1 cellular context compared by ENCODE assay signal in the genomic region with DNA sequence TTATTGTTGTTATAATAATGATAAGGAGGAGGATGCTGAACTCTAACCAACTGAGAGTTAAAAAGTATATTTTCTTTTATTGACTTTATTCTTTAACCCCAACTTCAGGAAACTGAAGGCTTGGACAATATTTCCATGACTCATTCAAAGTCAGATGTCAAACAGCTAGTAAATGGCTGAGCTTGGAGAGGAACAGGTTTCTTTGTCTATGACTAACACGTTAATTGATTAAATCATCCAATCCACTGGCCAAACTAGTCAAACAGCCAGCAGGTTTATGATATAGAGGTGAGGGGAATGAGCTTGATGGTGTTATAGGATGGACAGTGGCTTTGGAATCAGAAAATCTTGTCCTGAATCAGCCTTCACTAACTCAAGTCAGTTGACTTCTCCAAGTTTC.
TF ChIP-seq lines count a peak whose summit lies in the region.

No MANE protein-coding gene starts in this region.

TF ChIP-seq in HCT116, 20 proteins besides CTCF, POLR2A, EP300 and RAD21 (continued from another document):
- TF ChIP-seq FOSL1 (IDR thresholded peaks at IDR 0.05; ENCODE audit: low read depth): peak; percentile 70
- no peak for TF ChIP-seq POLR2AphosphoS5 (IDR thresholded peaks at IDR 0.05; ENCODE audit: low read depth, low read length)
